7 cellular contexts compared by ENCODE assay signal in genomic region chr4:129988957-129989356, GRCh38.
"Had no signal": no experiment of that assay in that cellular context is flagged by ENCODE, and none has a peak within 500 bp of the region (broad histone marks: within the 10 kb centered on the region; RNA-seq: fewer than 3 reads in every experiment).

No MANE protein-coding gene starts in this region.

- H3K4me2 ChIP-seq: KMS-11 had no signal

- FAIRE-seq: HTR-8/SVneo, K562 had no signal

- H3K9ac ChIP-seq: KMS-11 had no signal

- ATAC-seq: K562 had no signal

- H3K27ac ChIP-seq: HL-60, KMS-11 had no signal

- H3K4me3 ChIP-seq: K562 had no signal

- DNase-seq: IMR-90, KBM-7, KG1 had no signal
